In the genomic region with DNA sequence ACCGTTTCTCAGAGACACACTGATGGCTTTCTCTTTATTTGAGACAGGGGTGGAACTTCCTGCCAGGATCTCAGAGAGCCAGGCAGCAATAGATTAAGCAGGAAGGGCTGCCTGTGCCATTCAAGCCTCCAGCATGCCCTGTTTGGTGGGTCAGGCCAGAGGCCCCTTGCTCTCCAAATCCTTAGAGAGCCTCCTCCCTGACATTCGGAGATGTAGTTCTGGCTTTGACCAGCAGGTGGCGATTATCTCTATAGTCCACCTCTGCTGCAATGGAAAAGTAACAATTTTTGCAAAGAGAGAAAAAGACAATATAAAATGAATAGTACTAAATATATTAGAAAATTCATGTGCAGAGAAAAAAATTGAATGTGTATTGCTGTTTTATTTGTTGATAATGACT, we compare ENCODE assay signal across 8 cellular contexts.
A peak's percentile ranks its signal among the peaks of the same experiment; 100 is the strongest.
DNase-seq lines count a peak whose midpoint lies in the region; ATAC-seq lines count a peak whose summit lies in the region.

No MANE protein-coding gene starts in this region.

- POLR2A ChIA-PET in activated CD4-positive, alpha-beta T cell treated with anti-CD3 and anti-CD28 coated beads for 36 hours (lab: Charles Lee): no interaction called here

- H3K36me3 ChIP-seq in HAP-1 (replicated peaks): no peaks in the 10 kb centered on the region

- H3K9me3 ChIP-seq in HAP-1: no peaks in the 10 kb centered on the region

- in situ Hi-C loops in HAP-1 (cut with MboI; ENCODE audit: low sequenced_read_pairs): no loop called here

- no peaks in the 10 kb centered on the region for H3K4me1 ChIP-seq in HAP-1

- no peak overlapping the region for H3K4me3 Mint-ChIP-seq in activated CD4-positive, alpha-beta T cell treated with anti-CD3 and anti-CD28 coated beads for 36 hours
- H3K4me3 Mint-ChIP-seq in stimulated activated effector memory CD8-positive, alpha-beta T cell treated with anti-CD3 and anti-CD28 coated beads, Interleukin-12 subunit alpha, Interleukin-12 subunit beta, amount 100 ng/mL, for 72 hours: no peak overlapping the region
- no peak overlapping the region for H3K4me3 Mint-ChIP-seq in activated T-helper 17 cell treated with anti-CD3 and anti-CD28 coated beads, Interleukin-2, amount 50 U/mL, for 72 hours

- H3K36me3 Mint-ChIP-seq in activated CD4-positive, alpha-beta T cell treated with anti-CD3 and anti-CD28 coated beads for 36 hours (ENCODE audit: low read depth): no peaks in the 10 kb centered on the region
- no peaks in the 10 kb centered on the region for H3K36me3 Mint-ChIP-seq in stimulated activated effector memory CD8-positive, alpha-beta T cell treated with anti-CD3 and anti-CD28 coated beads, Interleukin-12 subunit alpha, Interleukin-12 subunit beta, amount 100 ng/mL, for 72 hours
- H3K36me3 Mint-ChIP-seq in activated T-helper 17 cell treated with anti-CD3 and anti-CD28 coated beads, Interleukin-2, amount 50 U/mL, for 72 hours (ENCODE audit: low read depth): no peaks in the 10 kb centered on the region

- no peaks in the 10 kb centered on the region for H3K27me3 ChIP-seq in HAP-1 (ENCODE audit: low read depth)

- H3K27ac Mint-ChIP-seq in activated CD4-positive, alpha-beta T cell treated with anti-CD3 and anti-CD28 coated beads for 36 hours: no peak overlapping the region
- H3K27ac Mint-ChIP-seq in stimulated activated effector memory CD8-positive, alpha-beta T cell treated with anti-CD3 and anti-CD28 coated beads, Interleukin-12 subunit alpha, Interleukin-12 subunit beta, amount 100 ng/mL, for 72 hours: no peak overlapping the region
- H3K27ac Mint-ChIP-seq in activated T-helper 17 cell treated with anti-CD3 and anti-CD28 coated beads, Interleukin-2, amount 50 U/mL, for 72 hours: no peak overlapping the region

- CTCF ChIA-PET in activated CD4-positive, alpha-beta T cell treated with anti-CD3 and anti-CD28 coated beads for 36 hours (lab: Charles Lee): no interaction called here

- H3K27me3 Mint-ChIP-seq in activated CD4-positive, alpha-beta T cell treated with anti-CD3 and anti-CD28 coated beads for 36 hours: no peaks in the 10 kb centered on the region
- no peaks in the 10 kb centered on the region for H3K27me3 Mint-ChIP-seq in activated T-helper 17 cell treated with anti-CD3 and anti-CD28 coated beads, Interleukin-2, amount 50 U/mL, for 72 hours

- no peak overlapping the region for H3K4me3 ChIP-seq in HAP-1

- DNase-seq in AG08395 (ENCODE audit: low spot score) (peak; percentile 41), HAP-1 (ENCODE audit: low spot score in 2 of 2) (peak; percentile 35 to 86), ecto neural progenitor cell (ENCODE audit: low spot score) (peak; percentile 60), mucosa of gallbladder (ENCODE audit: low spot score) (peak; percentile 66), MV-4-11 (lab: John Stamatoyannopoulos, UW) (no peak)
- DNase-seq in activated CD4-positive, alpha-beta T cell treated with anti-CD3 and anti-CD28 coated beads for 36 hours: peak; percentile 78
- DNase-seq in stimulated activated effector memory CD8-positive, alpha-beta T cell treated with anti-CD3 and anti-CD28 coated beads, Interleukin-12 subunit alpha, Interleukin-12 subunit beta, amount 100 ng/mL, for 72 hours (ENCODE audit: low spot score in 2 of 2): peak; percentile 23 to 74

- no peaks in the 10 kb centered on the region for H3K9me3 Mint-ChIP-seq in activated CD4-positive, alpha-beta T cell treated with anti-CD3 and anti-CD28 coated beads for 36 hours (ENCODE audit: low read depth)
- H3K9me3 Mint-ChIP-seq in stimulated activated effector memory CD8-positive, alpha-beta T cell treated with anti-CD3 and anti-CD28 coated beads, Interleukin-12 subunit alpha, Interleukin-12 subunit beta, amount 100 ng/mL, for 72 hours: no peaks in the 10 kb centered on the region
- no peaks in the 10 kb centered on the region for H3K9me3 Mint-ChIP-seq in activated T-helper 17 cell treated with anti-CD3 and anti-CD28 coated beads, Interleukin-2, amount 50 U/mL, for 72 hours

- no peaks in the 10 kb centered on the region for H3K4me1 Mint-ChIP-seq in activated CD4-positive, alpha-beta T cell treated with anti-CD3 and anti-CD28 coated beads for 36 hours
- no peaks in the 10 kb centered on the region for H3K4me1 Mint-ChIP-seq in stimulated activated effector memory CD8-positive, alpha-beta T cell treated with anti-CD3 and anti-CD28 coated beads, Interleukin-12 subunit alpha, Interleukin-12 subunit beta, amount 100 ng/mL, for 72 hours
- H3K4me1 Mint-ChIP-seq in activated T-helper 17 cell treated with anti-CD3 and anti-CD28 coated beads, Interleukin-2, amount 50 U/mL, for 72 hours: no peaks in the 10 kb centered on the region

- intact Hi-C loops in activated CD4-positive, alpha-beta T cell treated with anti-CD3 and anti-CD28 coated beads for 36 hours (cut with DNase I, micrococcal nuclease): no loop called here

- no peak for ATAC-seq in activated CD4-positive, alpha-beta T cell treated with anti-CD3 and anti-CD28 coated beads for 36 hours
- ATAC-seq in stimulated activated effector memory CD8-positive, alpha-beta T cell treated with anti-CD3 and anti-CD28 coated beads, Interleukin-12 subunit alpha, Interleukin-12 subunit beta, amount 100 ng/mL, for 72 hours: no peak
- ATAC-seq in activated T-helper 17 cell treated with anti-CD3 and anti-CD28 coated beads, Interleukin-2, amount 50 U/mL, for 72 hours (replicated peaks): no peak
